In the genomic region with DNA sequence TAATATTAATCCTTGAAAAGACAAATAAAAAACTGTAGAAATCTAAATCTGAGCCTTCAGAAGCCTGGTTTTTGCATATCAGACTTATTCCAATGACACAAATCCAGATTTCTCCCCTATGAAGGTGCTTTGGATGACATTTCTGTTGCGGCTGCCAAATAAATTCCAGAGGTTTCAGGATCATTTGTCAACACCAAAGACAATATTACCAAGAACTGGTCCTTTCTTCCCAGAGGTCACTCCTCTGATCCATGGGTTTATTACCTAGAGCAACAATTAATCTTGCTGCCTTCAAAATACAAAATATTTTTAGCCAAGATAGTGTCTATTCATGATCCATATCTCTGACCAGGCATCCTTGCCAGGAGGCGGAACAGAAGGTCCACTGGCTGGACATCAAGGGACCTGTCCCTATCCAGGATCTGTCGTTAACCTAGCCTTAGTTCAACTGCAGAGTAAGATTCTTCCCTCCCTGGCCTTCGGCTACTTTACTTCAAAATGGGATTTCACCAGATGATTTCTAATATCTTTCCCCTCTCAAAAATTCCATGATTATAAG, we compare ENCODE assay signal across 17 cellular contexts. TPM values are rescaled to one million over a fixed set of nuclear protein-coding genes. Genes with fewer than 3 reads are reported as not detected.
DNase-seq lines count a peak whose midpoint lies in the region; ATAC-seq and TF ChIP-seq lines count a peak whose summit lies in the region.
"Had no signal": no experiment of that assay in that cellular context is flagged by ENCODE, and none has a peak within 500 bp of the region (broad histone marks: within the 10 kb centered on the region; RNA-seq: fewer than 3 reads in every experiment).

No MANE protein-coding gene starts in this region.

- H3K27ac ChIP-seq in SK-N-SH (ENCODE audit: low read depth in 2 of 2, low read length in 1 of 2) (peak overlapping the region in 1 of 2 experiments; percentile 28; a peak in 2 of 4 replicates), KMS-11 (no peak overlapping the region)
- H3K27ac ChIP-seq: BLaER1 treated with 17β-estradiol and CSF1 and Interleukin-3, amounts not matched to agents 10 nM and 100 nM had no signal

- no peak overlapping the region for H2AFZ ChIP-seq in SK-N-SH (ENCODE audit: low read depth)
- H2AFZ ChIP-seq in KMS-11 (ENCODE audit: low read depth) = no peak overlapping the region

- H3K9me3 ChIP-seq in SK-N-SH = no peaks in the 10 kb centered on the region

- POLR2A ChIA-PET in SK-N-SH (lab: Yijun Ruan, JAX) = no interaction called here

- peak; percentile 40 for DNase-seq in SK-N-SH
- DNase-seq in activated CD4-positive, alpha-beta T cell treated with anti-CD3 and anti-CD28 coated beads, Interleukin-2, amount 50 U/mL, for 4 hours = no peak
- DNase-seq in progenitor cell of endocrine pancreas (ENCODE audit: low spot score, unreplicated experiment) = no peak
- DNase-seq: ACHN; CD4-positive, CD25-positive, alpha-beta regulatory T cell; DMS 273 treated with DMSO at 0.1 percent for 48 hours; DND-41; GF-D8; KG1 had no signal

- no peak for TF ChIP-seq RAD21 in SK-N-SH (IDR thresholded peaks at IDR 0.05; ENCODE audit: low read length)

- no peak overlapping the region for H3K4me2 ChIP-seq in SK-N-SH
- peak overlapping the region; percentile 9; the same call in 1 of the 2 replicates for H3K4me2 ChIP-seq in KMS-11
- H3K4me2 ChIP-seq: BLaER1 treated with 17β-estradiol and CSF1 and Interleukin-3, amounts not matched to agents 10 nM and 100 nM had no signal

- H4K20me1 ChIP-seq in SK-N-SH (ENCODE audit: insufficient read depth) (no peaks in the 10 kb centered on the region), KMS-11 (ENCODE audit: insufficient read depth) (no peaks in the 10 kb centered on the region)
- H4K20me1 ChIP-seq: BLaER1 treated with 17β-estradiol and CSF1 and Interleukin-3, amounts not matched to agents 10 nM and 100 nM had no signal

- H3K36me3 ChIP-seq in SK-N-SH (replicated peaks in 1 of 2; ENCODE audit: control insufficient read depth in 1 of 2, insufficient read depth in 2 of 2, low read length in 1 of 2) (peaks cover 0 to 2% of the 10 kb centered on the region in 2 experiments), KMS-11 (ENCODE audit: insufficient read depth) (no peaks in the 10 kb centered on the region)
- H3K36me3 ChIP-seq: BLaER1 treated with 17β-estradiol and CSF1 and Interleukin-3, amounts not matched to agents 10 nM and 100 nM had no signal

- H3K27me3 Mint-ChIP-seq in brain = peaks cover 3% of the 10 kb centered on the region
- H3K27me3 Mint-ChIP-seq in progenitor cell of endocrine pancreas = peaks cover 13% of the 10 kb centered on the region

- TF ChIP-seq EP300 in SK-N-SH (IDR thresholded peaks at IDR 0.05; ENCODE audit: borderline replicate concordance in 1 of 2, low read depth in 1 of 2, low read length in 1 of 2) = peak in 1 of 2 experiments; percentile 76; a peak in 2 of 4 replicates

- H3K36me3 Mint-ChIP-seq in brain = peaks cover 43% of the 10 kb centered on the region
- peaks cover 4% of the 10 kb centered on the region for H3K36me3 Mint-ChIP-seq in progenitor cell of endocrine pancreas (ENCODE audit: insufficient read depth)
- H3K36me3 Mint-ChIP-seq: CD4-positive, CD25-positive, alpha-beta regulatory T cell; IgD-negative memory B cell had no signal

- H3K9me3 Mint-ChIP-seq in brain (peaks cover 0 to 5% (median 0%) of the 10 kb centered on the region in 5 experiments), progenitor cell of endocrine pancreas (ENCODE audit: low read depth) (no peaks in the 10 kb centered on the region)
- H3K9me3 Mint-ChIP-seq: CD4-positive, CD25-positive, alpha-beta regulatory T cell; IgD-negative memory B cell had no signal

- peak overlapping the region in 1 of 5 experiments; percentile 18 for H3K27ac Mint-ChIP-seq in brain
- no peak overlapping the region for H3K27ac Mint-ChIP-seq in progenitor cell of endocrine pancreas
- H3K27ac Mint-ChIP-seq: CD4-positive, CD25-positive, alpha-beta regulatory T cell; IgD-negative memory B cell had no signal

- H3F3A ChIP-seq in SK-N-SH (replicated peaks; ENCODE audit: insufficient read depth) = no peaks in the 10 kb centered on the region

- H3K79me2 ChIP-seq in SK-N-SH (ENCODE audit: insufficient read depth) (no peaks in the 10 kb centered on the region), KMS-11 (ENCODE audit: insufficient read depth, low read depth) (peaks cover 68% of the 10 kb centered on the region; the same call in 1 of the 2 replicates)

- TF ChIP-seq CTCF in SK-N-SH (IDR thresholded peaks at IDR 0.05) (no peak), KMS-11 (conservative IDR thresholded peaks at IDR 0.05; ENCODE audit: low read depth, low read length) (no peak), brain (conservative IDR thresholded peaks at IDR 0.05) (no peak), progenitor cell of endocrine pancreas (IDR thresholded peaks at IDR 0.05; ENCODE audit: unreplicated experiment) (no peak)

- H3K4me3 Mint-ChIP-seq in brain (peak overlapping the region in 4 of 5 experiments; percentile 18 to 61 (median 32)), progenitor cell of endocrine pancreas (ENCODE audit: low read depth) (no peak overlapping the region)
- H3K4me3 Mint-ChIP-seq: IgD-negative memory B cell had no signal

- ATAC-seq in SK-N-SH treated with all-trans-retinoic acid at 6 μM for 48 hours (no peak), HG02870 (IDR thresholded peaks at IDR 0.05; ENCODE audit: unreplicated experiment) (no peak)
- ATAC-seq: HCT116 had no signal

- CTCF ChIA-PET in SK-N-SH (lab: Yijun Ruan, JAX) = interaction anchor here (0.6 to 5.5 kb wide), 3 partner anchors 173 to 725 kb away, joined by 3 to 28 read pairs (median 3); no protein-coding TSS in a partner anchor

- 79% methylated on average over 4 of the region's 4 CpGs for WGBS in SK-N-SH (ENCODE audit: low lambda C conversion rate)

- H3K27me3 ChIP-seq in SK-N-SH (ENCODE audit: insufficient read depth) = no peaks in the 10 kb centered on the region
- no peaks in the 10 kb centered on the region for H3K27me3 ChIP-seq in KMS-11 (ENCODE audit: insufficient read depth, low read depth)

- H3K4me1 ChIP-seq in SK-N-SH (ENCODE audit: control insufficient read depth in 1 of 2, insufficient read depth in 2 of 2, low read depth in 1 of 2, low read length in 1 of 2) (peaks cover 3 to 25% of the 10 kb centered on the region in 2 experiments; a peak in 2 of 4 replicates), KMS-11 (ENCODE audit: low read depth, poor library complexity, severe bottlenecking) (peaks cover 65% of the 10 kb centered on the region)

- H3K4me1 Mint-ChIP-seq in brain (peaks cover 40% of the 10 kb centered on the region), progenitor cell of endocrine pancreas (ENCODE audit: low read depth) (peaks cover 39% of the 10 kb centered on the region)
- H3K4me1 Mint-ChIP-seq: IgD-negative memory B cell had no signal

- H3K9ac ChIP-seq in SK-N-SH = no peak overlapping the region
- no peak overlapping the region for H3K9ac ChIP-seq in KMS-11
- H3K9ac ChIP-seq: BLaER1 treated with 17β-estradiol and CSF1 and Interleukin-3, amounts not matched to agents 10 nM and 100 nM had no signal

- no peak overlapping the region for H3K4me3 ChIP-seq in SK-N-SH (ENCODE audit: low read depth in 2 of 2, low read length in 1 of 2)
- H3K4me3 ChIP-seq in KMS-11 (IDR thresholded peaks at IDR 0.05; ENCODE audit: insufficient read depth, low read depth, low read length) = no peak overlapping the region
- H3K4me3 ChIP-seq: BLaER1 treated with 17β-estradiol and CSF1 and Interleukin-3, amounts not matched to agents 10 nM and 100 nM had no signal

- no peaks in the 10 kb centered on the region for H3K9me2 ChIP-seq in SK-N-SH

TF ChIP-seq in SK-N-SH, 30 proteins besides CTCF, POLR2A, EP300 and RAD21 (continues in another document):
- TF ChIP-seq GATA2 (CRISPR knock-in tag; IDR thresholded peaks at IDR 0.05) = peak; percentile 69
- TF ChIP-seq POLR2AphosphoS5 (IDR thresholded peaks at IDR 0.05; ENCODE audit: low read depth, low read length) = no peak
- no peak for TF ChIP-seq FOSL2 (IDR thresholded peaks at IDR 0.05; ENCODE audit: borderline replicate concordance, low read depth)

TF ChIP-seq in SK-N-SH treated with all-trans-retinoic acid at 6 μM for 48 hours, 23 proteins besides CTCF, POLR2A, EP300 and RAD21:
- TF ChIP-seq TOX (CRISPR knock-in tag; IDR thresholded peaks at IDR 0.05; ENCODE audit: borderline replicate concordance) (no peak), ZFP30 (CRISPR knock-in tag; IDR thresholded peaks at IDR 0.05) (no peak), CSRNP3 (CRISPR knock-in tag; IDR thresholded peaks at IDR 0.05) (no peak), TCF4 (CRISPR knock-in tag; IDR thresholded peaks at IDR 0.05; ENCODE audit: borderline replicate concordance) (no peak)
TF ChIP-seq in SK-N-SH treated with all-trans-retinoic acid at 6 μM for 48 hours: peak in this region for 0.

RNA-seq across cellular contexts. Expression of gene CADM1, which starts 4.9 kb away (rescaled TPM):
- polyA plus RNA-seq in SK-N-SH (2012; rRNA removed) (7.9 and 11.4 TPM in 2 replicates), brain (ENCODE audit: insufficient read depth, low read depth, low replicate concordance) (68.5 TPM)
- polyA plus RNA-seq in SK-N-SH (2012; cell fraction: cytosol; rRNA removed) = 9.5 and 13.8 TPM in 2 replicates
- polyA plus RNA-seq in SK-N-SH (2012; cell fraction: nucleus; rRNA removed) = 8.4 and 11.9 TPM in 2 replicates
- total RNA-seq in progenitor cell of endocrine pancreas = 147 and 154 TPM in 2 replicates
- total RNA-seq: HT-29 had no signal
